10 cellular contexts compared by ENCODE assay signal in genomic region chr13:23673354-23673753, GRCh38.
DNase-seq lines count a peak whose midpoint lies in the region; ATAC-seq and TF ChIP-seq lines count a peak whose summit lies in the region.
"Had no signal": no experiment of that assay in that cellular context is flagged by ENCODE, and none has a peak within 500 bp of the region (broad histone marks: within the 10 kb centered on the region; RNA-seq: fewer than 3 reads in every experiment).

No MANE protein-coding gene starts in this region.

- no peak overlapping the region for H3K27ac ChIP-seq in RWPE1
- H3K27ac ChIP-seq: colonic mucosa had no signal

- no peak for TF ChIP-seq CTCF in RWPE1 (conservative IDR thresholded peaks at IDR 0.05; ENCODE audit: low read depth)

- ATAC-seq in GM19328 (IDR thresholded peaks at IDR 0.05; ENCODE audit: unreplicated experiment): no peak

- POLR2A ChIA-PET in RWPE1 (lab: Yijun Ruan, JAX; ENCODE audit: low non-redundant PET): no interaction called here

- DNase-seq in AG20443 (ENCODE audit: low spot score) (peak; percentile 84), RWPE1 (ENCODE audit: low spot score) (peak; percentile 13), fibroblast of peridontal ligament (ENCODE audit: extremely low read depth) (peak; percentile 99), myocyte (ENCODE audit: low read depth) (peak; percentile 94), NCI-H524 (lab: John Stamatoyannopoulos, UW) (no peak), NCI-H82 treated with DMSO at 0.1 percent for 48 hours (lab: John Stamatoyannopoulos, UW; ENCODE audit: unreplicated experiment) (no peak)
- DNase-seq in effector CD4-positive, alpha-beta T cell: no peak
- DNase-seq: colonic mucosa, NCI-H187 treated with DMSO at 0.1 percent for 48 hours had no signal

- CTCF ChIA-PET in RWPE1 (lab: Yijun Ruan, JAX): interaction anchor here (0.6 kb wide), 1 partner anchor 177 kb away, joined by 3 read pairs; no protein-coding TSS in a partner anchor

Comparison
In these comparisons a context has a peak if more than half of its experiments do, and no peak if none do; other contexts are left out.
1. DNase-seq: peak in AG20443 (single experiment), RWPE1 (single experiment), fibroblast of peridontal ligament (single experiment) and myocyte (single experiment); none in effector CD4-positive, alpha-beta T cell (single experiment), NCI-H524 (0 of 2) and NCI-H82 treated with DMSO at 0.1 percent for 48 hours (single experiment).